Comparison of ENCODE assay signal across 31 cellular contexts in genomic region chr11:130601764-130602163, GRCh38.
DNase-seq lines count a peak whose midpoint lies in the region; ATAC-seq and TF ChIP-seq lines count a peak whose summit lies in the region.
"Had no signal": no experiment of that assay in that cellular context is flagged by ENCODE, and none has a peak within 500 bp of the region (broad histone marks: within the 10 kb centered on the region; RNA-seq: fewer than 3 reads in every experiment).

No MANE protein-coding gene starts in this region.

- H2AFZ ChIP-seq in fibroblast of lung (ENCODE audit: low read length) = no peak overlapping the region
- peak overlapping the region; percentile 70 for H2AFZ ChIP-seq in neuronal stem cell (ENCODE audit: low read length)

- H3K9me3 ChIP-seq in right atrium auricular region = no peaks in the 10 kb centered on the region
- no peaks in the 10 kb centered on the region for H3K9me3 ChIP-seq in fibroblast of lung (ENCODE audit: control insufficient read depth, insufficient read depth, low read depth, low read length)
- H3K9me3 ChIP-seq in neuronal stem cell (replicated peaks in 1 of 2; ENCODE audit: control insufficient read depth in 2 of 2, insufficient read depth in 1 of 2, low read depth in 1 of 2, low read length in 2 of 2) = peaks cover 0 to 5% of the 10 kb centered on the region in 2 donors
- H3K9me3 ChIP-seq: A549, ascending aorta had no signal

- intact Hi-C loops in left cardiac atrium (cut with DNase I) = no loop called here

- H3K18ac ChIP-seq in neuronal stem cell (ENCODE audit: low read length) = peak overlapping the region; percentile 20

- H3K36me3 ChIP-seq in right atrium auricular region (no peaks in the 10 kb centered on the region), fibroblast of lung (ENCODE audit: control insufficient read depth, insufficient read depth, low read length) (no peaks in the 10 kb centered on the region), neuronal stem cell (replicated peaks in 1 of 2; ENCODE audit: control insufficient read depth in 2 of 2, insufficient read depth in 2 of 2, low read length in 2 of 2) (no peaks in the 10 kb centered on the region)
- H3K36me3 ChIP-seq: ascending aorta, WERI-Rb-1 had no signal

- WGBS in neuronal stem cell (ENCODE audit: extremely low coverage in 2 of 2, insufficient read length in 2 of 2, insufficient replicate concordance in 1 of 2), 2 donors = no CpG with 5 or more reads among the region's 14 CpGs

- H2BK120ac ChIP-seq in neuronal stem cell (ENCODE audit: low read depth, low read length) = no peak overlapping the region

- DNase-seq in right atrium auricular region (ENCODE audit: low spot score) (no peak), left cardiac atrium (no peak), fibroblast of lung (ENCODE audit: low read depth in 2 of 2) (no peak), neuronal stem cell (ENCODE audit: low spot score) (no peak), medulla oblongata (ENCODE audit: extremely low spot score) (no peak), NCI-H2171 treated with DMSO at 0.1 percent for 48 hours (lab: John Stamatoyannopoulos, UW) (no peak), H4 (ENCODE audit: low spot score) (no peak)
- DNase-seq in activated T-cell treated with anti-CD3 and anti-CD28 coated beads, Interleukin-2, amount 50 U/mL, for 24 hours = no peak
- DNase-seq: activated CD4-positive, alpha-beta T cell treated with anti-CD3 and anti-CD28 coated beads for 48 hours; activated gamma-delta T cell; activated naive CD8-positive, alpha-beta T cell treated with anti-CD3 and anti-CD28 coated beads, Interleukin-2, amount 10 ng/mL, durations not matched to agents 7 days and 5 days; activated T-cell treated with anti-CD3 and anti-CD28 coated beads, Interleukin-2, amount 50 U/mL, for 4 hours; AML-193; Calu3; CD4-positive, CD25-positive, alpha-beta regulatory T cell; cortex of kidney; DMS79; foreskin melanocyte; naive B cell; NCI-H1048; NCI-H446; NCI-H748 treated with DMSO at 0.1 percent for 48 hours; SHP77 treated with DMSO at 0.1 percent for 48 hours; stimulated activated CD4-positive, alpha-beta T cell treated with anti-CD3 and anti-CD28 coated beads, Interleukin-4, amount 100 ng/mL, for 4 hours; T1000 had no signal

- no peak overlapping the region for H3K4me3 Mint-ChIP-seq in activated T-cell treated with anti-CD3 and anti-CD28 coated beads, Interleukin-2, amount 50 U/mL, for 24 hours
- H3K4me3 Mint-ChIP-seq: activated naive CD8-positive, alpha-beta T cell treated with anti-CD3 and anti-CD28 coated beads, Interleukin-2, amount 10 ng/mL, durations not matched to agents 7 days and 5 days; activated T-cell treated with anti-CD3 and anti-CD28 coated beads, Interleukin-2, amount 50 U/mL, for 4 hours; CD4-positive, CD25-positive, alpha-beta regulatory T cell; naive B cell had no signal

- H3K4me1 Mint-ChIP-seq in activated T-cell treated with anti-CD3 and anti-CD28 coated beads, Interleukin-2, amount 50 U/mL, for 24 hours (ENCODE audit: low read depth) = no peaks in the 10 kb centered on the region
- H3K4me1 Mint-ChIP-seq: activated naive CD8-positive, alpha-beta T cell treated with anti-CD3 and anti-CD28 coated beads, Interleukin-2, amount 10 ng/mL, durations not matched to agents 7 days and 5 days; CD4-positive, CD25-positive, alpha-beta regulatory T cell; naive B cell had no signal

- no peak overlapping the region for H3K4me2 ChIP-seq in fibroblast of lung (ENCODE audit: extremely low read depth, insufficient read depth, low read length)
- H3K4me2 ChIP-seq in neuronal stem cell (ENCODE audit: insufficient read depth, low read length, poor library complexity, severe bottlenecking) = no peak overlapping the region
- H3K4me2 ChIP-seq: A549 had no signal

- H2BK15ac ChIP-seq in neuronal stem cell (ENCODE audit: low read length) = no peak overlapping the region

- H3K9ac ChIP-seq in fibroblast of lung (ENCODE audit: insufficient read depth, low read length) (no peak overlapping the region), neuronal stem cell (ENCODE audit: low read depth, low read length, poor library complexity) (no peak overlapping the region)

- no peaks in the 10 kb centered on the region for H3K36me3 Mint-ChIP-seq in activated T-cell treated with anti-CD3 and anti-CD28 coated beads, Interleukin-2, amount 50 U/mL, for 24 hours (ENCODE audit: low read depth)
- H3K36me3 Mint-ChIP-seq: activated naive CD8-positive, alpha-beta T cell treated with anti-CD3 and anti-CD28 coated beads, Interleukin-2, amount 10 ng/mL, durations not matched to agents 7 days and 5 days; CD4-positive, CD25-positive, alpha-beta regulatory T cell had no signal

- H3K9me3 Mint-ChIP-seq in activated T-cell treated with anti-CD3 and anti-CD28 coated beads, Interleukin-2, amount 50 U/mL, for 24 hours = no peaks in the 10 kb centered on the region
- H3K9me3 Mint-ChIP-seq: activated T-cell treated with anti-CD3 and anti-CD28 coated beads, Interleukin-2, amount 50 U/mL, for 4 hours; HFFc6 had no signal

- H3K27ac ChIP-seq in right atrium auricular region = peak overlapping the region; percentile 43 to 57
- peak overlapping the region; percentile 45 for H3K27ac ChIP-seq in fibroblast of lung (ENCODE audit: insufficient read depth, low read length)
- no peak overlapping the region for H3K27ac ChIP-seq in neuronal stem cell (replicated peaks; ENCODE audit: low read length)
- H3K27ac ChIP-seq: A549, WERI-Rb-1 had no signal

- no peak overlapping the region for H3K27ac Mint-ChIP-seq in activated T-cell treated with anti-CD3 and anti-CD28 coated beads, Interleukin-2, amount 50 U/mL, for 24 hours
- H3K27ac Mint-ChIP-seq: activated naive CD8-positive, alpha-beta T cell treated with anti-CD3 and anti-CD28 coated beads, Interleukin-2, amount 10 ng/mL, durations not matched to agents 7 days and 5 days; CD4-positive, CD25-positive, alpha-beta regulatory T cell; progenitor cell of endocrine pancreas had no signal

- H2AK5ac ChIP-seq in neuronal stem cell (ENCODE audit: low read depth, low read length) = no peak overlapping the region

- no peak overlapping the region for H3K14ac ChIP-seq in neuronal stem cell (ENCODE audit: low read length)

- no peak overlapping the region for H3K4me3 ChIP-seq in right atrium auricular region
- no peak overlapping the region for H3K4me3 ChIP-seq in fibroblast of lung (replicated peaks in 1 of 4; ENCODE audit: control extremely low read depth in 1 of 4, insufficient read depth in 1 of 4, low read depth in 3 of 4, low read length in 4 of 4)
- H3K4me3 ChIP-seq in neuronal stem cell (ENCODE audit: low read length in 2 of 2) = peak overlapping the region in 1 of 2 donors; percentile 64
- H3K4me3 ChIP-seq: A549, ascending aorta had no signal

- H3K27me3 Mint-ChIP-seq in activated T-cell treated with anti-CD3 and anti-CD28 coated beads, Interleukin-2, amount 50 U/mL, for 24 hours = no peaks in the 10 kb centered on the region
- H3K27me3 Mint-ChIP-seq: activated naive CD8-positive, alpha-beta T cell treated with anti-CD3 and anti-CD28 coated beads, Interleukin-2, amount 10 ng/mL, durations not matched to agents 7 days and 5 days; CD4-positive, CD25-positive, alpha-beta regulatory T cell; naive B cell had no signal

- no peaks in the 10 kb centered on the region for H3K79me1 ChIP-seq in neuronal stem cell (ENCODE audit: low read depth, low read length)

- H3K4ac ChIP-seq in neuronal stem cell (ENCODE audit: low read length) = no peak overlapping the region

- H4K8ac ChIP-seq in neuronal stem cell (ENCODE audit: low read depth, low read length) = no peak overlapping the region

- ATAC-seq in left cardiac atrium = no peak
- ATAC-seq: A549; activated T-cell treated with anti-CD3 and anti-CD28 coated beads, Interleukin-2, amount 50 U/mL, for 4 hours; Panc1 had no signal

- H4K91ac ChIP-seq in neuronal stem cell (ENCODE audit: low read depth, low read length, poor library complexity) = no peak overlapping the region

- no peak overlapping the region for H3K23ac ChIP-seq in neuronal stem cell (ENCODE audit: low read depth, low read length, poor library complexity)

- H3K27me3 ChIP-seq in right atrium auricular region (no peaks in the 10 kb centered on the region), fibroblast of lung (ENCODE audit: control insufficient read depth, insufficient read depth, low read length) (no peaks in the 10 kb centered on the region), neuronal stem cell (ENCODE audit: control insufficient read depth in 3 of 3, insufficient read depth in 3 of 3, low read depth in 1 of 3, low read length in 3 of 3) (peaks cover 0 to 5% (median 0%) of the 10 kb centered on the region in 3 experiments)
- H3K27me3 ChIP-seq: ascending aorta had no signal

- H2BK5ac ChIP-seq in neuronal stem cell (ENCODE audit: low read length) = no peak overlapping the region

- H3K4me1 ChIP-seq in right atrium auricular region (peaks cover 0 to 40% of the 10 kb centered on the region in 2 donors), fibroblast of lung (ENCODE audit: control insufficient read depth, extremely low read depth, insufficient read depth, low read length) (peaks cover 7% of the 10 kb centered on the region), neuronal stem cell (ENCODE audit: control insufficient read depth in 2 of 2, insufficient read depth in 1 of 2, low read depth in 1 of 2, low read length in 2 of 2) (peaks cover 6 to 12% of the 10 kb centered on the region in 2 donors)
- H3K4me1 ChIP-seq: A549 had no signal

- H4K20me1 ChIP-seq in fibroblast of lung (ENCODE audit: control insufficient read depth, extremely low read depth, insufficient read depth, low read length) = no peaks in the 10 kb centered on the region

- H2BK12ac ChIP-seq in neuronal stem cell (ENCODE audit: low read length) = no peak overlapping the region

- TF ChIP-seq CTCF in right atrium auricular region (IDR thresholded peaks at IDR 0.05) = no peak
- TF ChIP-seq CTCF in fibroblast of lung (conservative IDR thresholded peaks at IDR 0.05 in 1 of 2, IDR thresholded peaks at IDR 0.05 in 1 of 2; ENCODE audit: low read depth in 1 of 2, low read length in 2 of 2) = no peak

- H3K79me2 ChIP-seq in fibroblast of lung (ENCODE audit: control insufficient read depth, insufficient read depth, low read length) = no peaks in the 10 kb centered on the region
